ENCODE assay signal across 1 cellular context in genomic region chr2:176561706-176562105, GRCh38.
TF ChIP-seq lines count a peak whose summit lies in the region.

No MANE protein-coding gene starts in this region.

TF ChIP-seq in SK-N-SH, 30 proteins besides CTCF, POLR2A, EP300 and RAD21 (continued from another document):
- TF ChIP-seq, protein P1, sequence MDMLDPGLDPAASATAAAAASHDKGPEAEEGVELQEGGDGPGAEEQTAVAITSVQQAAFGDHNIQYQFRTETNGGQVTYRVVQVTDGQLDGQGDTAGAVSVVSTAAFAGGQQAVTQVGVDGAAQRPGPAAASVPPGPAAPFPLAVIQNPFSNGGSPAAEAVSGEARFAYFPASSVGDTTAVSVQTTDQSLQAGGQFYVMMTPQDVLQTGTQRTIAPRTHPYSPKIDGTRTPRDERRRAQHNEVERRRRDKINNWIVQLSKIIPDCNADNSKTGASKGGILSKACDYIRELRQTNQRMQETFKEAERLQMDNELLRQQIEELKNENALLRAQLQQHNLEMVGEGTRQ (IDR thresholded peaks at IDR 0.05; ENCODE audit: borderline replicate concordance, low read depth, low read length): no peak
- TF ChIP-seq GATA2 (CRISPR knock-in tag; IDR thresholded peaks at IDR 0.05) (no peak), FOSL2 (IDR thresholded peaks at IDR 0.05; ENCODE audit: borderline replicate concordance, low read depth) (no peak), TAF1 (IDR thresholded peaks at IDR 0.05; ENCODE audit: borderline replicate concordance, low read depth, low read length) (no peak), IRF3 (IDR thresholded peaks at IDR 0.05; ENCODE audit: low read depth, low read length) (no peak), CHD2 (IDR thresholded peaks at IDR 0.05; ENCODE audit: low read length, partially characterized antibody) (no peak), SIN3A (IDR thresholded peaks at IDR 0.05; ENCODE audit: borderline replicate concordance, low read depth, low read length) (no peak)
